10 cellular contexts compared by ENCODE assay signal in the genomic region with DNA sequence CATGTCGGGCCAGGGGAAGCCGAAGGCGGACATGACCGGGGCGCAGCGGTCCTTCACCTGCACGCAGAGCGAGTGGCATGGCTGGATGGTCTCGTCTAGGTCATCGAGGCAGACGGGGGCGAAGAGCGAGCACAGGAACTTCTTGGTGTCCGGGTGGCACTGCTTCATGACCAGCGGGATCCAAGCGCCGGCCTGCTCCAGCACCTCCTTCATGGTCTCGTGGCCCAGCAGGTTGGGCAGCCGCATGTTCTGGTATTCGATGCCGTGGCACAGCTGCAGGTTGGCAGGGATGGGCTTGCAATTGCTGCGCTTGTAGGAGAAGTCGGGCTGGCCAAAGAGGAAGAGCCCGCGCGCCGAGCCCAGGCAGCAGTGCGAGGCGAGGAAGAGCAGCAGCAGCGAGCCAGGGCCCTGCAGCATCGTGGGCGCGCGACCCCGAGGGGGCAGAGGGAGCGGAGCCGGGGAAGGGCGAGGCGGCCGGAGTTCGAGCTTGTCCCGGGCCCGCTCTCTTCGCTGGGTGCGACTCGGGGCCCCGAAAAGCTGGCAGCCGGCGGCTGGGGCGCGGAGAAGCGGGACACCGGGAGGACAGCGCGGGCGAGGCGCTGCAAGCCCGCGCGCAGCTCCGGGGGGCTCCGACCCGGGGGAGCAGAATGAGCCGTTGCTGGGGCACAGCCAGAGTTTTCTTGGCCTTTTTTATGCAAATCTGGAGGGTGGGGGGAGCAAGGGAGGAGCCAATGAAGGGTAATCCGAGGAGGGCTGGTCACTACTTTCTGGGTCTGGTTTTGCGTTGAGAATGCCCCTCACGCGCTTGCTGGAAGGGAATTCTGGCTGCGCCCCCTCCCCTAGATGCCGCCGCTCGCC. TPM values are rescaled to one million over a fixed set of nuclear protein-coding genes. Genes with fewer than 3 reads are reported as not detected.
DNase-seq lines count a peak whose midpoint lies in the region; ATAC-seq, FAIRE-seq and TF ChIP-seq lines count a peak whose summit lies in the region.
"Had no signal": no experiment of that assay in that cellular context is flagged by ENCODE, and none has a peak within 500 bp of the region (broad histone marks: within the 10 kb centered on the region; RNA-seq: fewer than 3 reads in every experiment).

A gene with protein sequence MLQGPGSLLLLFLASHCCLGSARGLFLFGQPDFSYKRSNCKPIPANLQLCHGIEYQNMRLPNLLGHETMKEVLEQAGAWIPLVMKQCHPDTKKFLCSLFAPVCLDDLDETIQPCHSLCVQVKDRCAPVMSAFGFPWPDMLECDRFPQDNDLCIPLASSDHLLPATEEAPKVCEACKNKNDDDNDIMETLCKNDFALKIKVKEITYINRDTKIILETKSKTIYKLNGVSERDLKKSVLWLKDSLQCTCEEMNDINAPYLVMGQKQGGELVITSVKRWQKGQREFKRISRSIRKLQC (minus strand): TSS at position 665 of the 858 bp plus-strand sequence. CDS start 248 bp downstream, at position 417.

- peaks cover 48% of the 10 kb centered on the region for H3K4me1 Mint-ChIP-seq in activated naive CD8-positive, alpha-beta T cell treated with anti-CD3 and anti-CD28 coated beads, Interleukin-2, amount 50 U/mL, for 24 hours

- no peaks in the 10 kb centered on the region for H3K36me3 ChIP-seq in spleen

- WGBS in spleen, 5 donors = 2 to 10% (median 3%) methylated on average over 28 to 72 of the region's 72 CpGs

- peaks cover 30 to 57% (median 51%) of the 10 kb centered on the region in 6 donors for H3K4me1 ChIP-seq in spleen

- H3K27me3 Mint-ChIP-seq in activated naive CD8-positive, alpha-beta T cell treated with anti-CD3 and anti-CD28 coated beads, Interleukin-2, amount 50 U/mL, for 24 hours = peaks cover 83% of the 10 kb centered on the region

- H3K9me3 ChIP-seq in spleen = no peaks in the 10 kb centered on the region

- H3K27ac ChIP-seq in spleen = no peak within 1 kb of the TSS
- H3K27ac ChIP-seq: 22Rv1 had no signal

- peak within 1 kb of the TSS; percentile 18 for H3K27ac Mint-ChIP-seq in activated naive CD8-positive, alpha-beta T cell treated with anti-CD3 and anti-CD28 coated beads, Interleukin-2, amount 50 U/mL, for 24 hours

- no peaks in the 10 kb centered on the region for H3K9me3 Mint-ChIP-seq in activated naive CD8-positive, alpha-beta T cell treated with anti-CD3 and anti-CD28 coated beads, Interleukin-2, amount 50 U/mL, for 24 hours

- no peak for TF ChIP-seq POLR2A in spleen (IDR thresholded peaks at IDR 0.05)
- TF ChIP-seq POLR2A in GM12892 (IDR thresholded peaks at IDR 0.05; ENCODE audit: low read depth, low read length) = no peak

- peaks cover 15 to 98% (median 85%) of the 10 kb centered on the region in 7 donors for H3K27me3 ChIP-seq in spleen (replicated peaks in 1 of 7)

- FAIRE-seq in GM12892 (lab: Jason Lieb, UNC) = no peak

- peak; percentile 18 for DNase-seq in DMS 273 (lab: John Stamatoyannopoulos, UW; ENCODE audit: unreplicated experiment)
- no peak for DNase-seq in DMS 273 treated with DMSO at 0.1 percent for 48 hours (lab: John Stamatoyannopoulos, UW)
- no peak for DNase-seq in activated naive CD8-positive, alpha-beta T cell treated with anti-CD3 and anti-CD28 coated beads, Interleukin-2, amount 50 U/mL, for 24 hours
- peak; percentile 77 for DNase-seq in islet precursor cell
- peak; percentile 80 for DNase-seq in spleen
- DNase-seq in GM12892 (ENCODE audit: insufficient read length) = no peak

- ATAC-seq in activated naive CD8-positive, alpha-beta T cell treated with anti-CD3 and anti-CD28 coated beads, Interleukin-2, amount 50 U/mL, for 24 hours = no peak
- ATAC-seq in GM19324 (IDR thresholded peaks at IDR 0.05; ENCODE audit: low FRiP score, unreplicated experiment) = no peak
- ATAC-seq in GM21737 (IDR thresholded peaks at IDR 0.05; ENCODE audit: unreplicated experiment) = no peak

- H3K36me3 Mint-ChIP-seq in activated naive CD8-positive, alpha-beta T cell treated with anti-CD3 and anti-CD28 coated beads, Interleukin-2, amount 50 U/mL, for 24 hours (ENCODE audit: low read depth) = no peaks in the 10 kb centered on the region

- intact Hi-C loops in spleen (cut with DNase I; ENCODE audit: low total_unique reads) = no loop called here

- peak within 1 kb of the TSS in 7 of 8 donors; percentile 4 to 59 (median 25) for H3K4me3 ChIP-seq in spleen

- no peak for TF ChIP-seq CTCF in spleen (IDR thresholded peaks at IDR 0.05 in 8 of 11, conservative IDR thresholded peaks at IDR 0.05 in 3 of 11)

- H3K4me3 Mint-ChIP-seq in activated naive CD8-positive, alpha-beta T cell treated with anti-CD3 and anti-CD28 coated beads, Interleukin-2, amount 50 U/mL, for 24 hours = peak within 1 kb of the TSS; percentile 51

RNA-seq across cellular contexts. Expression of the gene that starts here (rescaled TPM):
- total RNA-seq in spleen = under 1 TPM in 5 of 7 donors, not detected in 2; 0.23 to 0.94 (median 0.41) TPM
- polyA plus RNA-seq in spleen = under 1 TPM; 0.33 to 0.86 (median 0.44) TPM
- not detected for polyA plus RNA-seq in GM12892 (2012; ENCODE audit: missing spikeins)
- total RNA-seq: SK-MEL-5 had no signal

Comparison
In these comparisons a context has a peak if more than half of its experiments do, and no peak if none do; other contexts are left out.
1. DNase-seq: peak in DMS 273 (single experiment) and islet precursor cell (single experiment); none in DMS 273 treated with DMSO at 0.1 percent for 48 hours (single experiment), activated naive CD8-positive, alpha-beta T cell treated with anti-CD3 and anti-CD28 coated beads, Interleukin-2, amount 50 U/mL, for 24 hours (single experiment) and GM12892 (single experiment).
2. Peak in DNase-seq and H3K4me3 ChIP-seq in spleen; RNA of the gene not detected or under 1 TPM.